11 cellular contexts compared by ENCODE assay signal in the genomic region with DNA sequence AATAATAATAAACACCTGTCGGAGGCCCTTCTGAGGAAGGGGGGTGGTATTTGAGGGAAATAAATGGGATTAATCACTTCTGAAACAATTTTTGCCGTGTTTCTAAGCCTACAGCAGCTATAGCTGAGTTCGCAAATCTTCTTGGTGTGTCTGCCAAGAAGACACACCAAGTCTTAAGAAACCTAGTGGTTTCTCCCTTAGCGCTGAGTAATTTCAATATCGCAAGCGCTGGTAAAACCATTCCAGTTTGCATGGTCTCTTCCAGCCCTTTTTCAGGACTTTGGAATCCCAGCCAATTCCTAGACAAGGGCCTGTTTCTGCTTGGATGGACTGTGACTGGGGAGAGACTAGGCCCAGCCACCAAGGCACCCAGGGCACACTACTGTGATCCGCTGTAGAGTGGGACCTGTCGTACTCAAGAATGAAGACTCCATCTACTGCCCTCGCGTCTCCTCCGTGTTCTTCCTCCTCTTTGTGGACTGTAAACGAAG. TPM values are rescaled to one million over a fixed set of nuclear protein-coding genes. Genes with fewer than 3 reads are reported as not detected.
"Had no signal": no experiment of that assay in that cellular context is flagged by ENCODE, and none has a peak within 500 bp of the region (broad histone marks: within the 10 kb centered on the region; RNA-seq: fewer than 3 reads in every experiment).

No MANE protein-coding gene starts in this region.

- H3K9me3 ChIP-seq: HAP-1 had no signal

- H3K4me3 ChIP-seq: GM23248, HAP-1 had no signal

- H3K9ac ChIP-seq: GM23248, KMS-11 had no signal

- FAIRE-seq: H54, HepG2 had no signal

- DNase-seq: GM23248, GOT3, HFFc6, KBM-7 had no signal

- H3K27ac ChIP-seq: GM23248, HL-60, KMS-11 had no signal

- H3K4me2 ChIP-seq: KMS-11 had no signal

- H3K36me3 ChIP-seq: HAP-1 had no signal

- H3K4me1 ChIP-seq: HAP-1 had no signal

- H2AFZ ChIP-seq: GM23248 had no signal

RNA-seq across cellular contexts. Expression of gene LHX8, which starts 7.5 kb away (rescaled TPM):
- total RNA-seq: GM23248, HepG2, HFFc6, HT1080 had no signal
- polyA plus RNA-seq: GM23248, HepG2, IgD-negative memory B cell had no signal
